ENCODE assay signal across 28 cellular contexts in the genomic region with DNA sequence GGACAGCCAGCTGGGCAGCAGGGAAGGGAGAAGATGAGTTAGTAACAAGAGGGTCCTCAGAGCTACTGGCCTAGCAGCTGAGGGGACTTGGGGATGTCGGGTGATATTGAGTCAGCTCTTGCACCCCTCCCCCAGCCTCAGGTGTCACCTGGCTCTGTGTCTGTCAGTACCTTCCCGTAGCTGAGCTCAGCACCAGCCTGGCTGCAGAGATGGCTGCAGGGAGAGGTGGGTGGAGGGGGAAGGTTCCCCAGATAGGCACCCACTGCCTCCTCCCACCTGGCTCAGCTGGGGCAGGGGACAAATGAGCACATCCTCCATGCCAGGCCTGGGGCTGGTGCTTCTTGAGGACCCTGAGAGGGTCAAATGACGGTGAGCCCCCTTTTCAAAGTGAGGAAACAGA. TPM values are rescaled to one million over a fixed set of nuclear protein-coding genes. Genes with fewer than 3 reads are reported as not detected.
DNase-seq lines count a peak whose midpoint lies in the region; ATAC-seq and TF ChIP-seq lines count a peak whose summit lies in the region.
"Had no signal": no experiment of that assay in that cellular context is flagged by ENCODE, and none has a peak within 500 bp of the region (broad histone marks: within the 10 kb centered on the region; RNA-seq: fewer than 3 reads in every experiment).

No MANE protein-coding gene starts in this region.

- no peaks in the 10 kb centered on the region for H3K4me1 ChIP-seq in cardiac muscle cell (ENCODE audit: low read depth)
- peaks cover 0 to 15% of the 10 kb centered on the region in 2 donors for H3K4me1 ChIP-seq in thyroid gland
- H3K4me1 ChIP-seq: ascending aorta, esophagus squamous epithelium, foreskin keratinocyte, right lobe of liver had no signal

- H3K4me1 Mint-ChIP-seq in T-helper 17 cell = peaks cover 2% of the 10 kb centered on the region

- no peak overlapping the region for H3K27ac Mint-ChIP-seq in T-helper 17 cell
- H3K27ac Mint-ChIP-seq: activated CD4-positive, alpha-beta T cell treated with anti-CD3 and anti-CD28 coated beads, Interleukin-2, amount 10 ng/mL, durations not matched to agents 24 days and 14 days had no signal

- 49 to 60% methylated on average over 2 to 3 of the region's 3 CpGs for WGBS in thyroid gland, 2 donors

- no peaks in the 10 kb centered on the region for H3K27me3 Mint-ChIP-seq in T-helper 17 cell
- H3K27me3 Mint-ChIP-seq: activated CD4-positive, alpha-beta T cell treated with anti-CD3 and anti-CD28 coated beads, Interleukin-2, amount 10 ng/mL, durations not matched to agents 24 days and 14 days; activated naive CD8-positive, alpha-beta T cell treated with anti-CD3 and anti-CD28 coated beads, Interleukin-2, amount 10 ng/mL, durations not matched to agents 7 days and 5 days; activated T-cell treated with anti-CD3 and anti-CD28 coated beads, Interleukin-2, amount 50 U/mL, for 24 hours had no signal

- intact Hi-C loops in left ventricle myocardium superior (cut with micrococcal nuclease) = no loop called here
- intact Hi-C loops in dorsolateral prefrontal cortex (cut with DNase I) = no loop called here
- intact Hi-C loops in thyroid gland (cut with DNase I) = no loop called here

- no peak overlapping the region for H3K4me3 ChIP-seq in cardiac muscle cell
- H3K4me3 ChIP-seq in dorsolateral prefrontal cortex = no peak overlapping the region
- no peak overlapping the region for H3K4me3 ChIP-seq in thyroid gland (replicated peaks in 1 of 3)
- H3K4me3 ChIP-seq: ascending aorta, esophagus squamous epithelium, right lobe of liver had no signal

- DNase-seq in cardiac muscle cell (ENCODE audit: low read depth in 1 of 2, low spot score in 1 of 2) (no peak), left ventricle myocardium superior (no peak), T-helper 17 cell (no peak), dorsolateral prefrontal cortex (no peak), thyroid gland (peak; percentile 33 to 34), NCI-H1436 (lab: John Stamatoyannopoulos, UW) (no peak), DMS 273 (lab: John Stamatoyannopoulos, UW; ENCODE audit: unreplicated experiment) (no peak)
- no peak for DNase-seq in activated CD4-positive, alpha-beta T cell treated with anti-CD3 and anti-CD28 coated beads, Interleukin-2, amount 50 U/mL, for 4 hours
- DNase-seq: 8988T; activated CD4-positive, alpha-beta T cell treated with anti-CD3 and anti-CD28 coated beads, Interleukin-2, amount 10 ng/mL, durations not matched to agents 24 days and 14 days; activated gamma-delta T cell; activated naive CD8-positive, alpha-beta T cell treated with anti-CD3 and anti-CD28 coated beads, Interleukin-2, amount 10 ng/mL, durations not matched to agents 7 days and 5 days; activated T-cell treated with anti-CD3 and anti-CD28 coated beads, Interleukin-2, amount 50 U/mL, for 24 hours; dermis blood vessel endothelial cell; esophagus squamous epithelium; foreskin keratinocyte; Karpas-422; NCI-H1417; NCI-H2029 treated with DMSO at 0.1 percent for 48 hours; NCI-H526 treated with DMSO at 0.1 percent for 48 hours; right lobe of liver; SIG-M5; stimulated activated CD4-positive, alpha-beta T cell treated with anti-CD3 and anti-CD28 coated beads, Interleukin-2, amount 100 ng/mL, for 48 hours; trophoblast cell had no signal

- H3K9me3 ChIP-seq in cardiac muscle cell (ENCODE audit: low read depth) (no peaks in the 10 kb centered on the region), T-helper 17 cell (ENCODE audit: control insufficient read depth, low read length, poor library complexity, severe bottlenecking) (no peaks in the 10 kb centered on the region), thyroid gland (no peaks in the 10 kb centered on the region)
- H3K9me3 ChIP-seq: ascending aorta, esophagus squamous epithelium, right lobe of liver had no signal

- H3K4me3 Mint-ChIP-seq in T-helper 17 cell = no peak overlapping the region
- H3K4me3 Mint-ChIP-seq: activated CD4-positive, alpha-beta T cell treated with anti-CD3 and anti-CD28 coated beads, Interleukin-2, amount 10 ng/mL, durations not matched to agents 24 days and 14 days; activated naive CD8-positive, alpha-beta T cell treated with anti-CD3 and anti-CD28 coated beads, Interleukin-2, amount 10 ng/mL, durations not matched to agents 7 days and 5 days; activated T-cell treated with anti-CD3 and anti-CD28 coated beads, Interleukin-2, amount 50 U/mL, for 24 hours had no signal

- H3K36me3 ChIP-seq in cardiac muscle cell (peaks cover 2% of the 10 kb centered on the region), thyroid gland (peaks cover 35 to 39% of the 10 kb centered on the region in 2 donors)

- H3K27me3 ChIP-seq in cardiac muscle cell = no peaks in the 10 kb centered on the region
- no peaks in the 10 kb centered on the region for H3K27me3 ChIP-seq in dorsolateral prefrontal cortex
- H3K27me3 ChIP-seq in thyroid gland = no peaks in the 10 kb centered on the region
- H3K27me3 ChIP-seq: ascending aorta, esophagus squamous epithelium, foreskin keratinocyte, right lobe of liver had no signal

- H3K27ac ChIP-seq in cardiac muscle cell = peak overlapping the region; percentile 23
- H3K27ac ChIP-seq in dorsolateral prefrontal cortex = peak overlapping the region in 55 of 59 donors; percentile 6 to 96 (median 66)
- peak overlapping the region in 2 of 3 donors; percentile 1 to 12 for H3K27ac ChIP-seq in thyroid gland
- H3K27ac ChIP-seq: ascending aorta, esophagus squamous epithelium, foreskin keratinocyte, HL-60, right lobe of liver had no signal

- ATAC-seq in left ventricle myocardium superior (no peak), T-helper 17 cell (peak; percentile 15)
- ATAC-seq: foreskin keratinocyte, left lobe of liver, right lobe of liver had no signal

- TF ChIP-seq POLR2A in thyroid gland (IDR thresholded peaks at IDR 0.05) = no peak

- TF ChIP-seq CTCF in cardiac muscle cell (IDR thresholded peaks at IDR 0.05; ENCODE audit: low read depth, low read length) (no peak), dorsolateral prefrontal cortex (IDR thresholded peaks at IDR 0.05 in 54 of 56, conservative IDR thresholded peaks at IDR 0.05 in 2 of 56; ENCODE audit: low read depth in 1 of 56, partially characterized antibody in 56 of 56) (no peak), thyroid gland (IDR thresholded peaks at IDR 0.05) (no peak)

- peaks cover 5% of the 10 kb centered on the region for H3K36me3 Mint-ChIP-seq in T-helper 17 cell (ENCODE audit: low read depth)

RNA-seq across cellular contexts. Expression of a gene that starts 6.8 kb away (rescaled TPM):
- 10.2 and 10.4 TPM in 2 replicates for total RNA-seq in cardiac muscle cell
- 15.5 and 20.6 TPM in 2 replicates for polyA plus RNA-seq in cardiac muscle cell
- total RNA-seq in left ventricle myocardium superior = 12.3 TPM
- 1 to 10 TPM; 3.5 to 6.3 TPM for total RNA-seq in T-helper 17 cell
- total RNA-seq in dorsolateral prefrontal cortex = 10 to 100 TPM in 119 of 120 experiments, 1 to 10 TPM in 1; 9.5 to 40.3 (median 18.4) TPM
- total RNA-seq in thyroid gland = 1 to 10 TPM; 7.0 to 8.9 (median 7.3) TPM

RNA-seq across cellular contexts. Expression of a gene that starts 19.2 kb away (rescaled TPM):
- 3.7 and 4.6 TPM in 2 replicates for total RNA-seq in cardiac muscle cell
- 0.67 and 0.99 TPM in 2 replicates for polyA plus RNA-seq in cardiac muscle cell
- total RNA-seq in left ventricle myocardium superior = not detected
- not detected for total RNA-seq in T-helper 17 cell
- total RNA-seq in dorsolateral prefrontal cortex = 100 to 1,000 TPM in 69 of 120 experiments, 10 to 100 TPM in 51; 22.2 to 179 (median 105) TPM
- total RNA-seq in thyroid gland = under 1 TPM in 2 of 4 donors, not detected in 2; 0.29 to 0.59 TPM
- total RNA-seq: activated CD4-positive, alpha-beta T cell treated with anti-CD3 and anti-CD28 coated beads, Interleukin-2, amount 10 ng/mL, durations not matched to agents 24 days and 14 days; ascending aorta; mesenteric fat pad had no signal

RNA-seq across cellular contexts. Expression of a gene that starts 24.0 kb away (rescaled TPM):
- 62.5 and 108 TPM in 2 replicates for total RNA-seq in cardiac muscle cell
- 123 and 173 TPM in 2 replicates for polyA plus RNA-seq in cardiac muscle cell
- total RNA-seq in left ventricle myocardium superior = 123 TPM
- 100 to 1,000 TPM; 124 to 133 TPM for total RNA-seq in T-helper 17 cell
- 100 to 1,000 TPM; 102 to 294 (median 206) TPM for total RNA-seq in dorsolateral prefrontal cortex
- 100 to 1,000 TPM; 146 to 354 (median 213) TPM for total RNA-seq in thyroid gland

Comparison
In these comparisons a context has a peak if more than half of its experiments do, and no peak if none do; other contexts are left out.
1. DNase-seq: peak in thyroid gland (2 of 2); none in cardiac muscle cell (0 of 2), left ventricle myocardium superior (single experiment), T-helper 17 cell (0 of 3), dorsolateral prefrontal cortex (0 of 10), NCI-H1436 (single experiment), activated CD4-positive, alpha-beta T cell treated with anti-CD3 and anti-CD28 coated beads, Interleukin-2, amount 50 U/mL, for 4 hours (0 of 2) and DMS 273 (single experiment).
2. H3K27ac ChIP-seq: peak in every context shown above with its lines; median percentile 66 in dorsolateral prefrontal cortex; 23 in cardiac muscle cell; 6 in thyroid gland.